In genomic region chr17:78475211-78475610, GRCh38 we compare ENCODE assay signal across 18 cellular contexts.
DNase-seq lines count a peak whose midpoint lies in the region; ATAC-seq and TF ChIP-seq lines count a peak whose summit lies in the region.
"Had no signal": no experiment of that assay in that cellular context is flagged by ENCODE, and none has a peak within 500 bp of the region (broad histone marks: within the 10 kb centered on the region; RNA-seq: fewer than 3 reads in every experiment).

No MANE protein-coding gene starts in this region.

- H3K4me2 ChIP-seq in BLaER1 treated with 17β-estradiol and CSF1 and Interleukin-3, amounts not matched to agents 10 nM and 100 nM = peak overlapping the region in 8 of 11 experiments; percentile 58 to 94 (median 73); a peak in 17 of 22 replicates

- peaks cover 0 to 13% (median 7%) of the 10 kb centered on the region in 11 experiments; a peak in 8 of 22 replicates for H3K9me3 ChIP-seq in BLaER1 treated with 17β-estradiol and CSF1 and Interleukin-3, amounts not matched to agents 10 nM and 100 nM (replicated peaks in 1 of 11)
- no peaks in the 10 kb centered on the region for H3K9me3 ChIP-seq in right lobe of liver
- H3K9me3 ChIP-seq: Caco-2 had no signal

- H4K20me1 ChIP-seq in BLaER1 treated with 17β-estradiol and CSF1 and Interleukin-3, amounts not matched to agents 10 nM and 100 nM = no peaks in the 10 kb centered on the region

- H3K4me3 Mint-ChIP-seq in chondrocyte (ENCODE audit: unreplicated experiment) = no peak overlapping the region
- no peak overlapping the region for H3K4me3 Mint-ChIP-seq in stimulated activated naive CD8-positive, alpha-beta T cell treated with anti-CD3 and anti-CD28 coated beads, Interleukin-15, amount 100 ng/mL, for 72 hours

- H3K9me3 Mint-ChIP-seq in chondrocyte (ENCODE audit: low read depth) = no peaks in the 10 kb centered on the region
- no peaks in the 10 kb centered on the region for H3K9me3 Mint-ChIP-seq in stimulated activated naive CD8-positive, alpha-beta T cell treated with anti-CD3 and anti-CD28 coated beads, Interleukin-15, amount 100 ng/mL, for 72 hours

- peaks cover 0 to 27% (median 12%) of the 10 kb centered on the region in 11 experiments; a peak in 14 of 22 replicates for H3K27me3 ChIP-seq in BLaER1 treated with 17β-estradiol and CSF1 and Interleukin-3, amounts not matched to agents 10 nM and 100 nM
- no peaks in the 10 kb centered on the region for H3K27me3 ChIP-seq in right lobe of liver
- H3K27me3 ChIP-seq: SJSA1 had no signal

- H3K4me1 Mint-ChIP-seq in chondrocyte (ENCODE audit: low read depth) = no peaks in the 10 kb centered on the region
- peaks cover 7% of the 10 kb centered on the region for H3K4me1 Mint-ChIP-seq in stimulated activated naive CD8-positive, alpha-beta T cell treated with anti-CD3 and anti-CD28 coated beads, Interleukin-15, amount 100 ng/mL, for 72 hours

- H3K4me1 ChIP-seq in BLaER1 treated with 17β-estradiol and CSF1 and Interleukin-3, amounts not matched to agents 10 nM and 100 nM = peaks cover 10 to 43% (median 38%) of the 10 kb centered on the region in 10 experiments
- H3K4me1 ChIP-seq in right lobe of liver = peaks cover 0 to 2% (median 0%) of the 10 kb centered on the region in 4 donors
- H3K4me1 ChIP-seq: SJSA1 had no signal

- TF ChIP-seq POLR2A in right lobe of liver (IDR thresholded peaks at IDR 0.05) = no peak

- intact Hi-C loops in right lobe of liver (cut with DNase I) = no loop called here

- 0 out of 22 replicates have a peak, but pooled peaks cover 0 to 16% (median 0%) of the 10 kb centered on the region in 11 experiments for H3K36me3 ChIP-seq in BLaER1 treated with 17β-estradiol and CSF1 and Interleukin-3, amounts not matched to agents 10 nM and 100 nM
- H3K36me3 ChIP-seq in right lobe of liver = no peaks in the 10 kb centered on the region
- H3K36me3 ChIP-seq: SJSA1 had no signal

- H3K36me3 Mint-ChIP-seq in chondrocyte (ENCODE audit: low read depth) = no peaks in the 10 kb centered on the region

- H3K9ac ChIP-seq in BLaER1 treated with 17β-estradiol and CSF1 and Interleukin-3, amounts not matched to agents 10 nM and 100 nM = no peak overlapping the region
- H3K9ac ChIP-seq: GM23248 had no signal

- no peak overlapping the region for H3K27ac ChIP-seq in BLaER1 treated with 17β-estradiol and CSF1 and Interleukin-3, amounts not matched to agents 10 nM and 100 nM
- no peak overlapping the region for H3K27ac ChIP-seq in right lobe of liver
- H3K27ac ChIP-seq: GM23248, SJSA1 had no signal

- peaks cover 2% of the 10 kb centered on the region for H3K27me3 Mint-ChIP-seq in chondrocyte (ENCODE audit: low read depth)
- H3K27me3 Mint-ChIP-seq in stimulated activated naive CD8-positive, alpha-beta T cell treated with anti-CD3 and anti-CD28 coated beads, Interleukin-15, amount 100 ng/mL, for 72 hours = peaks cover 13% of the 10 kb centered on the region

- TF ChIP-seq CTCF in chondrocyte (IDR thresholded peaks at IDR 0.05) (no peak), right lobe of liver (IDR thresholded peaks at IDR 0.05) (no peak)

- H3K27ac Mint-ChIP-seq in chondrocyte (ENCODE audit: unreplicated experiment) = no peak overlapping the region
- H3K27ac Mint-ChIP-seq in stimulated activated naive CD8-positive, alpha-beta T cell treated with anti-CD3 and anti-CD28 coated beads, Interleukin-15, amount 100 ng/mL, for 72 hours = no peak overlapping the region

- H3K4me3 ChIP-seq in BLaER1 treated with 17β-estradiol and CSF1 and Interleukin-3, amounts not matched to agents 10 nM and 100 nM = no peak overlapping the region
- H3K4me3 ChIP-seq in right lobe of liver = no peak overlapping the region
- H3K4me3 ChIP-seq: GM23248, SJSA1 had no signal

- ATAC-seq in GM19395 (IDR thresholded peaks at IDR 0.05; ENCODE audit: unreplicated experiment) (peak; percentile 8), HG03457 (IDR thresholded peaks at IDR 0.05; ENCODE audit: unreplicated experiment) (peak; percentile 2), GM21528 (IDR thresholded peaks at IDR 0.05; ENCODE audit: low FRiP score, unreplicated experiment) (no peak), right lobe of liver (no peak)
- no peak for ATAC-seq in stimulated activated naive CD8-positive, alpha-beta T cell treated with anti-CD3 and anti-CD28 coated beads, Interleukin-15, amount 100 ng/mL, for 72 hours
- ATAC-seq: HCT116, PC-3 had no signal

- 70% methylated on average over 4 of the region's 16 CpGs for WGBS in right lobe of liver (ENCODE audit: insufficient coverage, low coverage, low lambda C conversion rate, missing lambda C conversion rate)

- peak; percentile 70 for DNase-seq in chondrocyte (ENCODE audit: low spot score)
- DNase-seq in stimulated activated naive CD8-positive, alpha-beta T cell treated with anti-CD3 and anti-CD28 coated beads, Interleukin-15, amount 100 ng/mL, for 72 hours = no peak
- DNase-seq in right lobe of liver = no peak
- DNase-seq in SKM-1 treated with dmso at 0.1 percent for 144 hours (lab: John Stamatoyannopoulos, UW; ENCODE audit: unreplicated experiment) = no peak
- DNase-seq: Caco-2, DMS153, EL, GM23248, NCI-H1048, NCI-H526 treated with DMSO at 0.1 percent for 48 hours, PC-3, SW 1271 had no signal

Comparison
In these comparisons a context has a peak if more than half of its experiments do, and no peak if none do; other contexts are left out.
1. ATAC-seq: peak in GM19395 (single experiment) and HG03457 (single experiment); none in GM21528 (single experiment), stimulated activated naive CD8-positive, alpha-beta T cell treated with anti-CD3 and anti-CD28 coated beads, Interleukin-15, amount 100 ng/mL, for 72 hours (single experiment) and right lobe of liver (0 of 4).